In genomic region chrX:68500105-68500504, GRCh38 we compare ENCODE assay signal across 10 cellular contexts. TPM values are rescaled to one million over a fixed set of nuclear protein-coding genes. Genes with fewer than 3 reads are reported as not detected.
DNase-seq lines count a peak whose midpoint lies in the region; ATAC-seq and TF ChIP-seq lines count a peak whose summit lies in the region.
"Had no signal": no experiment of that assay in that cellular context is flagged by ENCODE, and none has a peak within 500 bp of the region (broad histone marks: within the 10 kb centered on the region; RNA-seq: fewer than 3 reads in every experiment).

No MANE protein-coding gene starts in this region.

- H3K9me3 ChIP-seq in sigmoid colon, result no peaks in the 10 kb centered on the region
- H3K9me3 ChIP-seq: transverse colon had no signal

- H3K27ac ChIP-seq in KMS-11 (no peak overlapping the region), sigmoid colon (no peak overlapping the region)

- peaks cover 26% of the 10 kb centered on the region for H3K4me1 Mint-ChIP-seq in central memory CD8-positive, alpha-beta T cell
- H3K4me1 Mint-ChIP-seq in neural crest cell, result peaks cover 9% of the 10 kb centered on the region

- peak overlapping the region; percentile 99 for H3K27ac Mint-ChIP-seq in central memory CD8-positive, alpha-beta T cell (ENCODE audit: low read depth)
- H3K27ac Mint-ChIP-seq in neural crest cell (ENCODE audit: unreplicated experiment), result no peak overlapping the region

- H3K27me3 ChIP-seq in GM06990 (replicated peaks; ENCODE audit: control insufficient read depth, insufficient read depth, low read length), result no peaks in the 10 kb centered on the region
- H3K27me3 ChIP-seq in KMS-11 (ENCODE audit: insufficient read depth, low read depth), result no peaks in the 10 kb centered on the region
- H3K27me3 ChIP-seq in sigmoid colon, result no peaks in the 10 kb centered on the region
- H3K27me3 ChIP-seq: transverse colon had no signal

- intact Hi-C loops in sigmoid colon (cut with DNase I), result no loop called here

- TF ChIP-seq CTCF in GM06990 (IDR thresholded peaks at IDR 0.05; ENCODE audit: insufficient read depth, low read length, poor library complexity, severe bottlenecking) (no peak), KMS-11 (conservative IDR thresholded peaks at IDR 0.05; ENCODE audit: low read depth, low read length) (no peak), neural crest cell (conservative IDR thresholded peaks at IDR 0.05) (no peak), sigmoid colon (IDR thresholded peaks at IDR 0.05) (no peak)

- peaks cover 9% of the 10 kb centered on the region for H3K4me1 ChIP-seq in KMS-11 (ENCODE audit: low read depth, poor library complexity, severe bottlenecking)
- H3K4me1 ChIP-seq in sigmoid colon, result peaks cover 0 to 19% (median 6%) of the 10 kb centered on the region in 4 donors

- no peak overlapping the region for H3K9ac ChIP-seq in KMS-11

- H4K20me1 ChIP-seq in KMS-11 (ENCODE audit: insufficient read depth), result no peaks in the 10 kb centered on the region

- H3K36me3 ChIP-seq in GM06990 (ENCODE audit: control insufficient read depth, insufficient read depth, low read length) (no peaks in the 10 kb centered on the region; the same call in 1 of the 2 replicates), KMS-11 (ENCODE audit: insufficient read depth) (no peaks in the 10 kb centered on the region), sigmoid colon (no peaks in the 10 kb centered on the region)
- H3K36me3 ChIP-seq: transverse colon had no signal

- H3K27me3 Mint-ChIP-seq in central memory CD8-positive, alpha-beta T cell, result no peaks in the 10 kb centered on the region
- no peaks in the 10 kb centered on the region for H3K27me3 Mint-ChIP-seq in neural crest cell (ENCODE audit: low read depth)

- peaks cover 16% of the 10 kb centered on the region for H3K36me3 Mint-ChIP-seq in central memory CD8-positive, alpha-beta T cell (ENCODE audit: insufficient read depth)
- no peaks in the 10 kb centered on the region for H3K36me3 Mint-ChIP-seq in neural crest cell (ENCODE audit: low read depth)

- H3K4me3 Mint-ChIP-seq in central memory CD8-positive, alpha-beta T cell, result peak overlapping the region; percentile 98
- H3K4me3 Mint-ChIP-seq in neural crest cell, result peak overlapping the region; percentile 92

- H2AFZ ChIP-seq in KMS-11 (ENCODE audit: low read depth), result no peak overlapping the region

- peak overlapping the region; percentile 67 for H3K4me2 ChIP-seq in KMS-11

- no peak for TF ChIP-seq EP300 in sigmoid colon (IDR thresholded peaks at IDR 0.05)

- DNase-seq in GM06990 (ENCODE audit: extremely low read depth, insufficient read length), result no peak
- DNase-seq in central memory CD8-positive, alpha-beta T cell (ENCODE audit: low spot score in 2 of 2), result no peak
- no peak for DNase-seq in neural crest cell (ENCODE audit: low read depth, low spot score)
- no peak for DNase-seq in sigmoid colon
- no peak for DNase-seq in dedifferentiated amniotic fluid mesenchymal stem cell (ENCODE audit: extremely low spot score)
- DNase-seq in NOMO-1 (lab: John Stamatoyannopoulos, UW; ENCODE audit: unreplicated experiment in 2 of 2), result no peak
- DNase-seq: NCI-H1105, transverse colon had no signal

- H3K4me3 ChIP-seq in GM06990 (replicated peaks; ENCODE audit: low read depth, low read length) (peak overlapping the region; percentile 80), KMS-11 (IDR thresholded peaks at IDR 0.05; ENCODE audit: insufficient read depth, low read depth, low read length) (no peak overlapping the region), sigmoid colon (peak overlapping the region in 1 of 4 donors; percentile 66)

- no peaks in the 10 kb centered on the region for H3K9me3 Mint-ChIP-seq in central memory CD8-positive, alpha-beta T cell
- H3K9me3 Mint-ChIP-seq in neural crest cell, result no peaks in the 10 kb centered on the region

- ATAC-seq in central memory CD8-positive, alpha-beta T cell (replicated peaks; ENCODE audit: extremely low read depth, poor library complexity, severe bottlenecking), result no peak
- ATAC-seq in GM19324 (IDR thresholded peaks at IDR 0.05; ENCODE audit: low FRiP score, unreplicated experiment), result no peak

- WGBS in sigmoid colon, 2 donors, result 92 to 96% methylated on average over 5 of the region's 5 CpGs

- no peak for TF ChIP-seq POLR2A in sigmoid colon (IDR thresholded peaks at IDR 0.05)

- H3K79me2 ChIP-seq in KMS-11 (ENCODE audit: insufficient read depth, low read depth), result peaks cover 20% of the 10 kb centered on the region

RNA-seq across cellular contexts. Expression of gene YIPF6, which starts 1.3 kb away (rescaled TPM):
- total RNA-seq in neural crest cell, result 35.1 and 37.4 TPM in 2 replicates
- 10 to 100 TPM; 21.9 to 36.1 (median 32.5) TPM for total RNA-seq in sigmoid colon
- polyA plus RNA-seq in sigmoid colon, result 10 to 100 TPM in 2 of 3 donors, 1 to 10 TPM in 1; 7.2 to 12.4 (median 11.6) TPM
